ENCODE assay signal across 26 cellular contexts in the genomic region with DNA sequence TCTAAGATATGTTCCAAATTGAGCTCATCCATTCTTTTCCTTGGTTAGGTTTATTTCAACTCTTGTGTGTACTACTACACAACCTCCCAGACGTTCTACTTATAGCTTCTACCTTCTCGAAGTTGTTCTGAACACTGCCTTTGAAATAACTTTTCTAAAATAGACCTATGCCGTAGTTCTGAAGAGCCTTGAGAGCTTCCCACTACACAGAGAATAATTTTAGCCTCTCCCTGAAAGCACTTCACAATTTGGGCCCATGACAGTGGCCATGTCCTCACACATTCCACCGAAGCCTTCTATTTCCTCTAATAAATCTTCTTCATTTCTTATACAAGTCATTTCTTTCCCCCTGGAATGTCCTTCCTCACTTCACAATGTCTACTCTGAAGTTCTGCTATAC.
"Had no signal": no experiment of that assay in that cellular context is flagged by ENCODE, and none has a peak within 500 bp of the region (broad histone marks: within the 10 kb centered on the region; RNA-seq: fewer than 3 reads in every experiment).

No MANE protein-coding gene starts in this region.

- H3K36me3 ChIP-seq: esophagus muscularis mucosa, gastroesophageal sphincter, ovary, right lobe of liver, thoracic aorta, tibial nerve, upper lobe of right lung, uterus had no signal

- ATAC-seq: foreskin keratinocyte; gastroesophageal sphincter; mucosa of descending colon; naive thymus-derived CD4-positive, alpha-beta T cell; psoas muscle; right lobe of liver; stimulated activated naive B cell treated with anti-CD40 and anti-IgM and Interleukin-4, amounts not matched to agents 10 μg/mL and 1 μg/mL and 100 μg/mL, for 72 hours; upper lobe of right lung had no signal

- DNase-seq: dermis blood vessel endothelial cell; effector memory CD4-positive, alpha-beta T cell; foreskin keratinocyte; hypothalamus; immature natural killer cell; islet precursor cell; kidney glomerular epithelial cell; mesenchymal stem cell; mucosa of descending colon; naive thymus-derived CD4-positive, alpha-beta T cell; occipital lobe; ovary; posterior cingulate gyrus; psoas muscle; right lobe of liver; small intestine; stimulated activated CD4-positive, alpha-beta T cell treated with anti-CD3 and anti-CD28 coated beads, Interleukin-15, amount 100 ng/mL, for 24 hours; stimulated activated CD4-positive, alpha-beta T cell treated with anti-CD3 and anti-CD28 coated beads, Interleukin-2, amount 100 ng/mL, for 48 hours; stimulated activated naive B cell treated with anti-CD40 and anti-IgM and Interleukin-4, amounts not matched to agents 10 μg/mL and 1 μg/mL and 100 μg/mL, for 72 hours; upper lobe of right lung; uterus had no signal

- H3K9me3 ChIP-seq: esophagus muscularis mucosa, gastroesophageal sphincter, mucosa of descending colon, ovary, psoas muscle, right lobe of liver, thoracic aorta, tibial nerve, upper lobe of right lung, uterus had no signal

- H3K4me3 ChIP-seq: coronary artery, esophagus muscularis mucosa, gastroesophageal sphincter, mucosa of descending colon, ovary, psoas muscle, right lobe of liver, thoracic aorta, tibial nerve, upper lobe of right lung, uterus had no signal

- H3K4me1 ChIP-seq: esophagus muscularis mucosa, foreskin keratinocyte, gastroesophageal sphincter, psoas muscle, right lobe of liver, tibial nerve, upper lobe of right lung, uterus had no signal

- H3K27me3 ChIP-seq: esophagus muscularis mucosa, foreskin keratinocyte, gastroesophageal sphincter, ovary, right lobe of liver, tibial nerve, upper lobe of right lung, uterus had no signal

- H3K27ac ChIP-seq: coronary artery, esophagus muscularis mucosa, foreskin keratinocyte, gastroesophageal sphincter, ovary, psoas muscle, right lobe of liver, thoracic aorta, tibial nerve, upper lobe of right lung, uterus had no signal
